In the genomic region with DNA sequence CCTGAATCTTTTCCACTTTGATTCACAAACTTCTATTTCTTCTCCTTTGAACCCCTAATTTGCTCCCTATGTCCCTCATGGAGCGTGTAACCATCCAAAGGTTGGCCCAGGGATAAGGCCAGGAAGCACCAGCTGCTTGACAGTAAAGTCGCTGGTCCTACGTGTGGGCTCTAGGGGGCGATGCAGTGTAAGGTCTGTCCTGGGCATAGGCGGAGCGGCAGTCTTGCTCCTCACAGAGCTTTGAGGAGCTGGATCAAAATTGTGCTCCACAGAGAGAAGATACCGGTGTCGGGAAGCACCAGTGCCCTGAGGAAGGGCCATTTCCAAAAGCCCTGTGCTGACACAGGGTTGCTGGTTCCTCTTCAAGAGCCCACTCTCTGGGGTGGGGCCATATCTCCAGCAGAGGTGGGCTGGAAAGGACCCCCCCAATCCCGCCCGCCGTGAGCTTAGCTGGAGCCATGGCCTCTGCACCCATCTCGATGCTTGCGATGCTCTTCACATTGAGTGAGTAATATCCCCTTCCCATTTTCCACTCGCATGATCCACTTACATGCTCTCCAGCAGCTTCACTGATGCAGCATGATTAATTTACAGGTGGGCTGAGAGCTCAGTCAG, we compare ENCODE assay signal across 8 cellular contexts. TPM values are rescaled to one million over a fixed set of nuclear protein-coding genes. Genes with fewer than 3 reads are reported as not detected.
DNase-seq lines count a peak whose midpoint lies in the region; ATAC-seq and TF ChIP-seq lines count a peak whose summit lies in the region.

No MANE protein-coding gene starts in this region.

- H3K9me2 ChIP-seq in DOHH2 (replicated peaks; ENCODE audit: control insufficient read depth, low read length) (no peaks in the 10 kb centered on the region), Karpas-422 (replicated peaks; ENCODE audit: insufficient read depth, low read length) (no peaks in the 10 kb centered on the region)

- no peaks in the 10 kb centered on the region for H3F3A ChIP-seq in DOHH2 (ENCODE audit: control insufficient read depth, insufficient read depth)

- no peak overlapping the region for H3K9ac ChIP-seq in Karpas-422 (ENCODE audit: low read length)

- no peak overlapping the region for H2AFZ ChIP-seq in Karpas-422 (ENCODE audit: low read length)

- no peaks in the 10 kb centered on the region for H3K36me3 ChIP-seq in DOHH2 (ENCODE audit: control insufficient read depth, low read length)
- no peaks in the 10 kb centered on the region for H3K36me3 ChIP-seq in Karpas-422 (ENCODE audit: insufficient read depth, low read length)
- H3K36me3 ChIP-seq in tibial artery = no peaks in the 10 kb centered on the region

- DNase-seq in Karpas-422 (peak; percentile 87), iPS-NIHi11 (ENCODE audit: low spot score) (peak; percentile 81), tibial artery (no peak)
- DNase-seq in activated CD4-positive, alpha-beta T cell treated with anti-CD3 and anti-CD28 coated beads, Interleukin-2, amount 10 ng/mL, durations not matched to agents 7 days and 5 days = peak; percentile 54

- H3K27ac Mint-ChIP-seq in activated CD4-positive, alpha-beta T cell treated with anti-CD3 and anti-CD28 coated beads, Interleukin-2, amount 10 ng/mL, durations not matched to agents 7 days and 5 days = peak overlapping the region; percentile 10

- TF ChIP-seq POLR2A in GM18505 (IDR thresholded peaks at IDR 0.05; ENCODE audit: borderline replicate concordance, extremely low read depth, insufficient read depth, insufficient read length) = no peak

- ATAC-seq in HG03460 (IDR thresholded peaks at IDR 0.05; ENCODE audit: unreplicated experiment) (no peak), GM18505 (IDR thresholded peaks at IDR 0.05; ENCODE audit: unreplicated experiment) (no peak), HG03280 (IDR thresholded peaks at IDR 0.05; ENCODE audit: unreplicated experiment) (no peak)

- peaks cover 47% of the 10 kb centered on the region for H3K27me3 Mint-ChIP-seq in activated CD4-positive, alpha-beta T cell treated with anti-CD3 and anti-CD28 coated beads, Interleukin-2, amount 10 ng/mL, durations not matched to agents 7 days and 5 days

- H3K27me3 ChIP-seq in DOHH2 (ENCODE audit: control insufficient read depth, low read length) (peaks cover 28% of the 10 kb centered on the region), Karpas-422 (ENCODE audit: low read length) (no peaks in the 10 kb centered on the region), tibial artery (no peaks in the 10 kb centered on the region)

- TF ChIP-seq CTCF in DOHH2 (IDR thresholded peaks at IDR 0.05; ENCODE audit: low read depth, low read length, poor library complexity, severe bottlenecking) (peak; percentile 65), tibial artery (IDR thresholded peaks at IDR 0.05) (no peak)

- CTCF ChIA-PET in activated CD4-positive, alpha-beta T cell treated with anti-CD3 and anti-CD28 coated beads, Interleukin-2, amount 10 ng/mL, durations not matched to agents 7 days and 5 days (lab: Charles Lee) = interaction anchor here (0.8 to 2.0 kb wide), 6 partner anchors 12 to 837 kb away, joined by 3 to 8 read pairs (median 6); no protein-coding TSS in a partner anchor

- H3K4me3 ChIP-seq in DOHH2 (ENCODE audit: low read length) = no peak overlapping the region
- H3K4me3 ChIP-seq in Karpas-422 (ENCODE audit: low read length) = no peak overlapping the region
- H3K4me3 ChIP-seq in tibial artery = no peak overlapping the region

- no peak overlapping the region for H3K4me2 ChIP-seq in DOHH2 (ENCODE audit: low read length)
- H3K4me2 ChIP-seq in Karpas-422 (ENCODE audit: low read depth, low read length, poor library complexity, severe bottlenecking) = no peak overlapping the region

- no peak overlapping the region for H3K27ac ChIP-seq in DOHH2 (ENCODE audit: low read depth, low read length)
- H3K27ac ChIP-seq in Karpas-422 (ENCODE audit: low read length) = no peak overlapping the region
- H3K27ac ChIP-seq in tibial artery = no peak overlapping the region

- POLR2A ChIA-PET in activated CD4-positive, alpha-beta T cell treated with anti-CD3 and anti-CD28 coated beads, Interleukin-2, amount 10 ng/mL, durations not matched to agents 7 days and 5 days (lab: Charles Lee) = no interaction called here

- no peaks in the 10 kb centered on the region for H4K20me1 ChIP-seq in DOHH2 (ENCODE audit: control insufficient read depth, insufficient read depth, low read depth, low read length)
- no peaks in the 10 kb centered on the region for H4K20me1 ChIP-seq in Karpas-422 (ENCODE audit: insufficient read depth, low read depth, low read length)

- H3K36me3 Mint-ChIP-seq in activated CD4-positive, alpha-beta T cell treated with anti-CD3 and anti-CD28 coated beads, Interleukin-2, amount 10 ng/mL, durations not matched to agents 7 days and 5 days (ENCODE audit: low read depth) = no peaks in the 10 kb centered on the region

- no peaks in the 10 kb centered on the region for H3K9me3 ChIP-seq in DOHH2 (ENCODE audit: control insufficient read depth, insufficient read depth, low read length)
- no peaks in the 10 kb centered on the region for H3K9me3 ChIP-seq in Karpas-422 (ENCODE audit: low read length)
- no peaks in the 10 kb centered on the region for H3K9me3 ChIP-seq in tibial artery

- H3K4me1 ChIP-seq in DOHH2 (ENCODE audit: control insufficient read depth, low read length) (no peaks in the 10 kb centered on the region), Karpas-422 (ENCODE audit: low read length) (no peaks in the 10 kb centered on the region), tibial artery (no peaks in the 10 kb centered on the region)

- no peaks in the 10 kb centered on the region for H3K9me3 Mint-ChIP-seq in activated CD4-positive, alpha-beta T cell treated with anti-CD3 and anti-CD28 coated beads, Interleukin-2, amount 10 ng/mL, durations not matched to agents 7 days and 5 days

- peak overlapping the region; percentile 51 for H3K4me3 Mint-ChIP-seq in activated CD4-positive, alpha-beta T cell treated with anti-CD3 and anti-CD28 coated beads, Interleukin-2, amount 10 ng/mL, durations not matched to agents 7 days and 5 days

- intact Hi-C loops in tibial artery (cut with DNase I; ENCODE audit: low total_unique reads) = no loop called here

- H3K79me2 ChIP-seq in DOHH2 (ENCODE audit: control insufficient read depth, low read length) (no peaks in the 10 kb centered on the region), Karpas-422 (ENCODE audit: low read length) (no peaks in the 10 kb centered on the region)

- H3K4me1 Mint-ChIP-seq in activated CD4-positive, alpha-beta T cell treated with anti-CD3 and anti-CD28 coated beads, Interleukin-2, amount 10 ng/mL, durations not matched to agents 7 days and 5 days = no peaks in the 10 kb centered on the region

RNA-seq across cellular contexts. Expression of gene OR4E1, which starts 49.9 kb away (rescaled TPM):
- total RNA-seq in Karpas-422 (2014; rRNA removed; shearing (Covaris generic); ENCODE audit: low replicate concordance) = not detected in 2 replicates
- total RNA-seq in activated CD4-positive, alpha-beta T cell treated with anti-CD3 and anti-CD28 coated beads, Interleukin-2, amount 10 ng/mL, durations not matched to agents 7 days and 5 days = under 1 TPM; 0.05 to 0.23 TPM

Comparison
In these comparisons a context has a peak if more than half of its experiments do, and no peak if none do; other contexts are left out.
1. DNase-seq: peak in Karpas-422 (single experiment), activated CD4-positive, alpha-beta T cell treated with anti-CD3 and anti-CD28 coated beads, Interleukin-2, amount 10 ng/mL, durations not matched to agents 7 days and 5 days (single experiment) and iPS-NIHi11 (single experiment); none in tibial artery (0 of 2).